ENCODE assay signal across 19 cellular contexts in the genomic region with DNA sequence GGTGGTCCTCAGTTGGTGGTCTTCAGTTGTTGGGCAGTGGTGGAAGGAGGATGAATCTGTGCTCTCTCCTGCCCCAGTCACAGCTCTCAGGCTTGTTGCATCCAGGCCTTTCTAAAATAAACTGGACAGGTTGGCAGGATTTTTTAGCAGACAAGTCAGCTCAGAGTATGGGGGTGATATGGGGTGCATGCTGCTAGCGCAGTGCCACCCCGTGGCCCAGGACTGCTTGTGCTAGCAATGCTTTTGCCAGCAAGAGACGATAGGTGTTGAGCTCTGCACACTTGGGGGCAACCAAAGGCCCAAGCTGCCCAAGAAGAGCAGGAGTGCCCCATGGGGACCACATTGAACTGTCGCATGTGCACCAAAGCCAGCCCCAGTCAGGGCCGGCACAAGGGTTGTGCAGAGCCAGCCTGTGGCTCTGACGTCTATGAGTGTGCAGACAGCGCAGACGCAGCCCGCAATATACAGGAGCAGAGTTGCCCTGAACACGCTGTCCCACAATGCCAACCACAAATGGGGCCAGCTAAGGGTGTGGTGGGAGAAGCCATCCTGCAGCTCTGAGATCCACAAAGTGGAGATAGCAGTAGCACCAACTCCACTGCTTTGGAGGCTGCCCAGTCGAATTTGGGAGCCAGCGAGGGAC.
"Had no signal": no experiment of that assay in that cellular context is flagged by ENCODE, and none has a peak within 500 bp of the region (broad histone marks: within the 10 kb centered on the region; RNA-seq: fewer than 3 reads in every experiment).

No MANE protein-coding gene starts in this region.

- H3K27ac Mint-ChIP-seq: activated CD4-positive, alpha-beta memory T cell treated with anti-CD3 and anti-CD28 coated beads, Interleukin-2, amount 10 ng/mL, durations not matched to agents 7 days and 5 days; activated naive CD4-positive, alpha-beta T cell treated with anti-CD3 and anti-CD28 coated beads, Interleukin-2, amount 50 U/mL, for 72 hours had no signal

- H3K36me3 Mint-ChIP-seq: activated naive CD4-positive, alpha-beta T cell treated with anti-CD3 and anti-CD28 coated beads, Interleukin-2, amount 50 U/mL, for 72 hours had no signal

- H3K36me3 ChIP-seq: colonic mucosa, lower lobe of right lung, right lobe of liver, stomach, upper lobe of right lung, WERI-Rb-1 had no signal

- H3K9me3 Mint-ChIP-seq: activated CD4-positive, alpha-beta memory T cell treated with anti-CD3 and anti-CD28 coated beads, Interleukin-2, amount 10 ng/mL, durations not matched to agents 7 days and 5 days; activated naive CD4-positive, alpha-beta T cell treated with anti-CD3 and anti-CD28 coated beads, Interleukin-2, amount 50 U/mL, for 72 hours; activated T-cell treated with anti-CD3 and anti-CD28 coated beads, Interleukin-2, amount 50 U/mL, for 4 hours; neural crest cell had no signal

- H3K4me1 Mint-ChIP-seq: neural crest cell had no signal

- ATAC-seq: activated naive CD4-positive, alpha-beta T cell treated with anti-CD3 and anti-CD28 coated beads, Interleukin-2, amount 50 U/mL, for 72 hours; activated T-cell treated with anti-CD3 and anti-CD28 coated beads, Interleukin-2, amount 50 U/mL, for 4 hours; esophagus mucosa; left colon; lower lobe of right lung; psoas muscle had no signal

- H3K4me3 ChIP-seq: colonic mucosa, lower lobe of right lung, psoas muscle, right lobe of liver, stomach, testis, upper lobe of right lung had no signal

- H3K27me3 ChIP-seq: colonic mucosa, right lobe of liver, testis, upper lobe of right lung had no signal

- H3K27ac ChIP-seq: colonic mucosa, lower lobe of right lung, psoas muscle, right lobe of liver, stomach, testis, upper lobe of right lung, WERI-Rb-1 had no signal

- H3K4me1 ChIP-seq: colonic mucosa, lower lobe of right lung, psoas muscle, right lobe of liver, stomach, testis, upper lobe of right lung had no signal

- H3K9me3 ChIP-seq: colonic mucosa, lower lobe of right lung, psoas muscle, right lobe of liver, stomach, testis, upper lobe of right lung had no signal

- H3K4me3 Mint-ChIP-seq: activated CD4-positive, alpha-beta memory T cell treated with anti-CD3 and anti-CD28 coated beads, Interleukin-2, amount 10 ng/mL, durations not matched to agents 7 days and 5 days; activated T-cell treated with anti-CD3 and anti-CD28 coated beads, Interleukin-2, amount 50 U/mL, for 4 hours; neural crest cell had no signal

- DNase-seq: activated CD4-positive, alpha-beta memory T cell treated with anti-CD3 and anti-CD28 coated beads, Interleukin-2, amount 10 ng/mL, durations not matched to agents 7 days and 5 days; activated CD4-positive, alpha-beta T cell treated with anti-CD3 and anti-CD28 coated beads for 4 hours; activated effector memory CD4-positive, alpha-beta T cell treated with anti-CD3 and anti-CD28 coated beads, Interleukin-2, amount 50 U/mL, for 16 hours; activated T-cell treated with anti-CD3 and anti-CD28 coated beads, Interleukin-2, amount 50 U/mL, for 4 hours; caudate nucleus; colonic mucosa; left colon; lower lobe of right lung; midbrain; psoas muscle; right lobe of liver; stomach; T1000; testis; upper lobe of right lung; WERI-Rb-1 had no signal
